ENCODE assay signal across 1 cellular context in the genomic region with DNA sequence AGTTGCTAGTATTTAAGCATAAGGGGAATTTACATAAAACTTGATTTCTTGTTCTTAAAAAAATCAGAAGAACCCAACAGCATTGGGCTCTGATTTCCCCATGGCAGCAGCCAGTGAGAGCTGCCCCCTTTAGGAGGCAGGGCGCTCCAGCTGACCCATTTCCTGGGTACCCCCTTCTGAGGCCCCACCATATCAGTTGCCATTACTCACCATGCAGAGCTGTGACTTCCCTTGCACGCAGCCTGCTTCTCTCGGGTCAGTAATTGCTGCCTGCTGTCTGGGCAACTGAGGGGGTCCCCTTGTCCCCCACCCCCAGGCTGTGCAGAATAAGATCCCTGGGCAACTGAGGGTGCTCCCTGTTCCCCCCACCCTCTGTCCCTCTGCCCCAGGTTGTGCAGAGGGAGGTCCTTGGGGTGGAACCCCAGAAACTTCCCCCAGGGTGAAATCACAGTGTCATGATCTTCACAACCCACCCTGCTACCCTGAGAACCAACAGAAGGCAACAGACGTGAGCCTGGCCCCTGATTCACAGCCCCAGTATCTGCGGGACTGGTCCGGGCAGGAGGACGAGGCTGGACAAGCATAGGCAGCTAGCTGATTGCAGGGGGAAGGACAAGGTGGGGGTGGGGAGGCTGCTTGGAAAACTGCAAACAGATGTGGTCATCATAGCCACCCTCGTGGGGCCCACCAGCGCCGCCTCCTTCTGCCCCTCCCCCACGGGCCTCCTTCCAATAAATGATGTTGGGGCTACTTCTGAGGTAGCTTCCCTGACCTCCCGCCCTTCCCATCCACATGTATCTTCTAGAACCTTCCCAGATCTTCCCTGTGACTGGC.
TF ChIP-seq lines count a peak whose summit lies in the region.

No MANE protein-coding gene starts in this region.

TF ChIP-seq in HepG2, 621 proteins besides CTCF, POLR2A, EP300 and RAD21 (continued from another document and continues in another):
- TF ChIP-seq, protein P1, sequence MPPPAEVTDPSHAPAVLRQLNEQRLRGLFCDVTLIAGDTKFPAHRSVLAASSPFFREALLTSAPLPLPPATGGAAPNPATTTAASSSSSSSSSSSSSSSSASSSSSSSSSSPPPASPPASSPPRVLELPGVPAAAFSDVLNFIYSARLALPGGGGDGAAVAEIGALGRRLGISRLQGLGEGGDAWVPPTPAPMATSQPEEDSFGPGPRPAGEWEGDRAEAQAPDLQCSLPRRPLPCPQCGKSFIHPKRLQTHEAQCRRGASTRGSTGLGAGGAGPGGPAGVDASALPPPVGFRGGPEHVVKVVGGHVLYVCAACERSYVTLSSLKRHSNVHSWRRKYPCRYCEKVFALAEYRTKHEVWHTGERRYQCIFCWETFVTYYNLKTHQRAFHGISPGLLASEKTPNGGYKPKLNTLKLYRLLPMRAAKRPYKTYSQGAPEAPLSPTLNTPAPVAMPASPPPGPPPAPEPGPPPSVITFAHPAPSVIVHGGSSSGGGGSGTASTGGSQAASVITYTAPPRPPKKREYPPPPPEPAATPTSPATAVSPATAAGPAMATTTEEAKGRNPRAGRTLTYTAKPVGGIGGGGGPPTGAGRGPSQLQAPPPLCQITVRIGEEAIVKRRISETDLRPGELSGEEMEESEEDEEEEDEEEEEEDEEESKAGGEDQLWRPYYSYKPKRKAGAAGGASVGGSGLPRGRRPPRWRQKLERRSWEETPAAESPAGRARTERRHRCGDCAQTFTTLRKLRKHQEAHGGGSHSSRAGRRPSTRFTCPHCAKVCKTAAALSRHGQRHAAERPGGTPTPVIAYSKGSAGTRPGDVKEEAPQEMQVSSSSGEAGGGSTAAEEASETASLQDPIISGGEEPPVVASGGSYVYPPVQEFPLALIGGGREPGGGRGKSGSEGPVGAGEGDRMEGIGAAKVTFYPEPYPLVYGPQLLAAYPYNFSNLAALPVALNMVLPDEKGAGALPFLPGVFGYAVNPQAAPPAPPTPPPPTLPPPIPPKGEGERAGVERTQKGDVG (CRISPR knock-in tag; IDR thresholded peaks at IDR 0.05; ENCODE audit: borderline replicate concordance) = 0 out of 2 replicates have a peak, but pooled peaks have one; percentile 31
- TF ChIP-seq, protein P2, sequence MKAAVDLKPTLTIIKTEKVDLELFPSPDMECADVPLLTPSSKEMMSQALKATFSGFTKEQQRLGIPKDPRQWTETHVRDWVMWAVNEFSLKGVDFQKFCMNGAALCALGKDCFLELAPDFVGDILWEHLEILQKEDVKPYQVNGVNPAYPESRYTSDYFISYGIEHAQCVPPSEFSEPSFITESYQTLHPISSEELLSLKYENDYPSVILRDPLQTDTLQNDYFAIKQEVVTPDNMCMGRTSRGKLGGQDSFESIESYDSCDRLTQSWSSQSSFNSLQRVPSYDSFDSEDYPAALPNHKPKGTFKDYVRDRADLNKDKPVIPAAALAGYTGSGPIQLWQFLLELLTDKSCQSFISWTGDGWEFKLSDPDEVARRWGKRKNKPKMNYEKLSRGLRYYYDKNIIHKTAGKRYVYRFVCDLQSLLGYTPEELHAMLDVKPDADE (CRISPR knock-in tag; IDR thresholded peaks at IDR 0.05) = no peak
- no peak for TF ChIP-seq ZNF598 (CRISPR knock-in tag; IDR thresholded peaks at IDR 0.05; ENCODE audit: borderline replicate concordance)
- TF ChIP-seq ZNF326 (CRISPR knock-in tag; IDR thresholded peaks at IDR 0.05; ENCODE audit: borderline replicate concordance) = no peak
- no peak for TF ChIP-seq MAZ (IDR thresholded peaks at IDR 0.05; ENCODE audit: borderline replicate concordance, low read depth, low read length)
- TF ChIP-seq MAZ (CRISPR knock-in tag; IDR thresholded peaks at IDR 0.05; ENCODE audit: low read depth) = no peak
- no peak for TF ChIP-seq IRX3 (CRISPR knock-in tag; IDR thresholded peaks at IDR 0.05; ENCODE audit: borderline replicate concordance, low read depth)
- TF ChIP-seq ZNF230 (CRISPR knock-in tag; IDR thresholded peaks at IDR 0.05) = no peak
- no peak for TF ChIP-seq ZNF713 (CRISPR knock-in tag; IDR thresholded peaks at IDR 0.05)
- TF ChIP-seq ZNF264 (CRISPR knock-in tag; IDR thresholded peaks at IDR 0.05) = no peak
- TF ChIP-seq, protein P3, sequence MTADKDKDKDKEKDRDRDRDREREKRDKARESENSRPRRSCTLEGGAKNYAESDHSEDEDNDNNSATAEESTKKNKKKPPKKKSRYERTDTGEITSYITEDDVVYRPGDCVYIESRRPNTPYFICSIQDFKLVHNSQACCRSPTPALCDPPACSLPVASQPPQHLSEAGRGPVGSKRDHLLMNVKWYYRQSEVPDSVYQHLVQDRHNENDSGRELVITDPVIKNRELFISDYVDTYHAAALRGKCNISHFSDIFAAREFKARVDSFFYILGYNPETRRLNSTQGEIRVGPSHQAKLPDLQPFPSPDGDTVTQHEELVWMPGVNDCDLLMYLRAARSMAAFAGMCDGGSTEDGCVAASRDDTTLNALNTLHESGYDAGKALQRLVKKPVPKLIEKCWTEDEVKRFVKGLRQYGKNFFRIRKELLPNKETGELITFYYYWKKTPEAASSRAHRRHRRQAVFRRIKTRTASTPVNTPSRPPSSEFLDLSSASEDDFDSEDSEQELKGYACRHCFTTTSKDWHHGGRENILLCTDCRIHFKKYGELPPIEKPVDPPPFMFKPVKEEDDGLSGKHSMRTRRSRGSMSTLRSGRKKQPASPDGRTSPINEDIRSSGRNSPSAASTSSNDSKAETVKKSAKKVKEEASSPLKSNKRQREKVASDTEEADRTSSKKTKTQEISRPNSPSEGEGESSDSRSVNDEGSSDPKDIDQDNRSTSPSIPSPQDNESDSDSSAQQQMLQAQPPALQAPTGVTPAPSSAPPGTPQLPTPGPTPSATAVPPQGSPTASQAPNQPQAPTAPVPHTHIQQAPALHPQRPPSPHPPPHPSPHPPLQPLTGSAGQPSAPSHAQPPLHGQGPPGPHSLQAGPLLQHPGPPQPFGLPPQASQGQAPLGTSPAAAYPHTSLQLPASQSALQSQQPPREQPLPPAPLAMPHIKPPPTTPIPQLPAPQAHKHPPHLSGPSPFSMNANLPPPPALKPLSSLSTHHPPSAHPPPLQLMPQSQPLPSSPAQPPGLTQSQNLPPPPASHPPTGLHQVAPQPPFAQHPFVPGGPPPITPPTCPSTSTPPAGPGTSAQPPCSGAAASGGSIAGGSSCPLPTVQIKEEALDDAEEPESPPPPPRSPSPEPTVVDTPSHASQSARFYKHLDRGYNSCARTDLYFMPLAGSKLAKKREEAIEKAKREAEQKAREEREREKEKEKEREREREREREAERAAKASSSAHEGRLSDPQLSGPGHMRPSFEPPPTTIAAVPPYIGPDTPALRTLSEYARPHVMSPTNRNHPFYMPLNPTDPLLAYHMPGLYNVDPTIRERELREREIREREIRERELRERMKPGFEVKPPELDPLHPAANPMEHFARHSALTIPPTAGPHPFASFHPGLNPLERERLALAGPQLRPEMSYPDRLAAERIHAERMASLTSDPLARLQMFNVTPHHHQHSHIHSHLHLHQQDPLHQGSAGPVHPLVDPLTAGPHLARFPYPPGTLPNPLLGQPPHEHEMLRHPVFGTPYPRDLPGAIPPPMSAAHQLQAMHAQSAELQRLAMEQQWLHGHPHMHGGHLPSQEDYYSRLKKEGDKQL (CRISPR knock-in tag; IDR thresholded peaks at IDR 0.05; ENCODE audit: low read depth) = no peak
- TF ChIP-seq MIER3 (CRISPR knock-in tag; IDR thresholded peaks at IDR 0.05; ENCODE audit: borderline replicate concordance) = no peak
- TF ChIP-seq KLF9 (CRISPR knock-in tag; IDR thresholded peaks at IDR 0.05; ENCODE audit: low read depth) = no peak
- TF ChIP-seq CEBPG (CRISPR knock-in tag; IDR thresholded peaks at IDR 0.05) = no peak
- TF ChIP-seq PRPF4 (IDR thresholded peaks at IDR 0.05; ENCODE audit: low read depth, low read length, poor library complexity, severe bottlenecking) = no peak
- no peak for TF ChIP-seq MXD4 (CRISPR knock-in tag; IDR thresholded peaks at IDR 0.05)
- no peak for TF ChIP-seq FOXC1 (CRISPR knock-in tag; IDR thresholded peaks at IDR 0.05; ENCODE audit: borderline replicate concordance)
- TF ChIP-seq, protein P4, sequence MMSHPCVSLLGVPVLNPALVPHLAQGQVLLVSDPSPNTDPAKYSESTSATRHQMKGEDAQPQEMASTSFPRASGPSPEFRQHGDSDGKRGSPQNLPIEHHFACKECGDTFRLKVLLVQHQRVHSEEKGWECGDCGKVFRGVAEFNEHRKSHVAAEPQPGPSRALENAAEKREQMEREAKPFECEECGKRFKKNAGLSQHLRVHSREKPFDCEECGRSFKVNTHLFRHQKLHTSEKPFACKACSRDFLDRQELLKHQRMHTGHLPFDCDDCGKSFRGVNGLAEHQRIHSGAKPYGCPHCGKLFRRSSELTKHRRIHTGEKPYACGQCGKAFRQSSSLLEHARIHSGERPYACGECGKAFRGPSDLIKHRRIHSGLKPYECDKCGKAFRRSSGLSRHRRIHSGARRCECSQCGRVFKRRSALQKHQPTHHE (CRISPR knock-in tag; IDR thresholded peaks at IDR 0.05; ENCODE audit: borderline replicate concordance) = no peak
- TF ChIP-seq FOXA1 (IDR thresholded peaks at IDR 0.05) = no peak
- TF ChIP-seq FOXA1 (CRISPR knock-in tag; IDR thresholded peaks at IDR 0.05) = no peak
- TF ChIP-seq SALL1 (CRISPR knock-in tag; IDR thresholded peaks at IDR 0.05) = 0 out of 2 replicates have a peak, but pooled peaks have one; percentile 11
- TF ChIP-seq RFX5 (IDR thresholded peaks at IDR 0.05; ENCODE audit: low read depth, low read length) = no peak
- no peak for TF ChIP-seq HMG20B (CRISPR knock-in tag; conservative IDR thresholded peaks at IDR 0.05)
- no peak for TF ChIP-seq POLR2G (IDR thresholded peaks at IDR 0.05; ENCODE audit: low read depth, low read length)
- no peak for TF ChIP-seq NR1H2 (CRISPR knock-in tag; IDR thresholded peaks at IDR 0.05; ENCODE audit: borderline replicate concordance, low read depth)
- TF ChIP-seq ZFP37 (CRISPR knock-in tag; IDR thresholded peaks at IDR 0.05; ENCODE audit: borderline replicate concordance) = no peak
- no peak for TF ChIP-seq PCBP2 (optimal IDR thresholded peaks at IDR 0.05; ENCODE audit: low read depth, low read length, poor library complexity, severe bottlenecking)
- TF ChIP-seq ZNF33A (CRISPR knock-in tag; IDR thresholded peaks at IDR 0.05; ENCODE audit: borderline replicate concordance) = no peak
- no peak for TF ChIP-seq ZNF232 (CRISPR knock-in tag; IDR thresholded peaks at IDR 0.05; ENCODE audit: borderline replicate concordance)
- no peak for TF ChIP-seq MEF2D (CRISPR knock-in tag; IDR thresholded peaks at IDR 0.05)
- TF ChIP-seq, protein P5, sequence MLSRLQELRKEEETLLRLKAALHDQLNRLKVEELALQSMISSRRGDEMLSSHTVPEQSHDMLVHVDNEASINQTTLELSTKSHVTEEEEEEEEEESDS (CRISPR knock-in tag; IDR thresholded peaks at IDR 0.05; ENCODE audit: borderline replicate concordance) = no peak
- TF ChIP-seq, protein P6, sequence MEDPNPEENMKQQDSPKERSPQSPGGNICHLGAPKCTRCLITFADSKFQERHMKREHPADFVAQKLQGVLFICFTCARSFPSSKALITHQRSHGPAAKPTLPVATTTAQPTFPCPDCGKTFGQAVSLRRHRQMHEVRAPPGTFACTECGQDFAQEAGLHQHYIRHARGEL (CRISPR knock-in tag; IDR thresholded peaks at IDR 0.05) = no peak
- TF ChIP-seq XRCC5 (optimal IDR thresholded peaks at IDR 0.05; ENCODE audit: low read length) = no peak
- TF ChIP-seq, protein P7, sequence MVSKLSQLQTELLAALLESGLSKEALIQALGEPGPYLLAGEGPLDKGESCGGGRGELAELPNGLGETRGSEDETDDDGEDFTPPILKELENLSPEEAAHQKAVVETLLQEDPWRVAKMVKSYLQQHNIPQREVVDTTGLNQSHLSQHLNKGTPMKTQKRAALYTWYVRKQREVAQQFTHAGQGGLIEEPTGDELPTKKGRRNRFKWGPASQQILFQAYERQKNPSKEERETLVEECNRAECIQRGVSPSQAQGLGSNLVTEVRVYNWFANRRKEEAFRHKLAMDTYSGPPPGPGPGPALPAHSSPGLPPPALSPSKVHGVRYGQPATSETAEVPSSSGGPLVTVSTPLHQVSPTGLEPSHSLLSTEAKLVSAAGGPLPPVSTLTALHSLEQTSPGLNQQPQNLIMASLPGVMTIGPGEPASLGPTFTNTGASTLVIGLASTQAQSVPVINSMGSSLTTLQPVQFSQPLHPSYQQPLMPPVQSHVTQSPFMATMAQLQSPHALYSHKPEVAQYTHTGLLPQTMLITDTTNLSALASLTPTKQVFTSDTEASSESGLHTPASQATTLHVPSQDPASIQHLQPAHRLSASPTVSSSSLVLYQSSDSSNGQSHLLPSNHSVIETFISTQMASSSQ (IDR thresholded peaks at IDR 0.05; ENCODE audit: low read depth) = no peak
- TF ChIP-seq, protein P7 (CRISPR knock-in tag; IDR thresholded peaks at IDR 0.05; ENCODE audit: borderline replicate concordance) = no peak; the same call in 1 of the 2 replicates
- TF ChIP-seq, protein P8, sequence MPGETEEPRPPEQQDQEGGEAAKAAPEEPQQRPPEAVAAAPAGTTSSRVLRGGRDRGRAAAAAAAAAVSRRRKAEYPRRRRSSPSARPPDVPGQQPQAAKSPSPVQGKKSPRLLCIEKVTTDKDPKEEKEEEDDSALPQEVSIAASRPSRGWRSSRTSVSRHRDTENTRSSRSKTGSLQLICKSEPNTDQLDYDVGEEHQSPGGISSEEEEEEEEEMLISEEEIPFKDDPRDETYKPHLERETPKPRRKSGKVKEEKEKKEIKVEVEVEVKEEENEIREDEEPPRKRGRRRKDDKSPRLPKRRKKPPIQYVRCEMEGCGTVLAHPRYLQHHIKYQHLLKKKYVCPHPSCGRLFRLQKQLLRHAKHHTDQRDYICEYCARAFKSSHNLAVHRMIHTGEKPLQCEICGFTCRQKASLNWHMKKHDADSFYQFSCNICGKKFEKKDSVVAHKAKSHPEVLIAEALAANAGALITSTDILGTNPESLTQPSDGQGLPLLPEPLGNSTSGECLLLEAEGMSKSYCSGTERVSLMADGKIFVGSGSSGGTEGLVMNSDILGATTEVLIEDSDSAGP (CRISPR knock-in tag; IDR thresholded peaks at IDR 0.05; ENCODE audit: borderline replicate concordance) = peak; percentile 24; the same call in 1 of the 2 replicates
- TF ChIP-seq HOXD1 (CRISPR knock-in tag; IDR thresholded peaks at IDR 0.05) = no peak
- TF ChIP-seq ZNF335 (CRISPR knock-in tag; IDR thresholded peaks at IDR 0.05) = no peak
- TF ChIP-seq ZNF577 (CRISPR knock-in tag; IDR thresholded peaks at IDR 0.05; ENCODE audit: borderline replicate concordance, low read depth) = no peak
